Comparison of ENCODE assay signal across 25 cellular contexts in the genomic region with DNA sequence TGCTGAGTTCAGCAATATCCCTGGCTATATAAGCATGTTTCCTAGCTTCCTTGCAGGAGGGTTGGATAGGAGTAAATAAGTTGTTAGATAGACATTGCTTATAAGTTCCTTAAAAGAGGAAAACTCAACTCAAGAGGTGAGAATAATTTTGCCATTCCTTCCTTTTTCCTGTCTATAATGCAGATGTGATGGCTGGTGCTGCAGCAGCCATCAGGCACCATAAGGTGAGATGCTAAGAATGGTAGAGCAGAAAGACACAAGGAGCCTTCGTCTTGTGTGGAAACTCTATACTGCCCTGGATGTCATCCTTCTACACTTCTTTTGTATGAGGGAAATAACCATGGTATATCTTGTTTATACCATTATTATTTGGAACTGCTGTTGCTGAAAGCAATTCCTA.
"Had no signal": no experiment of that assay in that cellular context is flagged by ENCODE, and none has a peak within 500 bp of the region (broad histone marks: within the 10 kb centered on the region; RNA-seq: fewer than 3 reads in every experiment).

No MANE protein-coding gene starts in this region.

- H3K79me2 ChIP-seq: parathyroid adenoma had no signal

- H3K4me2 ChIP-seq: neural progenitor cell had no signal

- H3K27ac ChIP-seq: neural progenitor cell, ovary, parathyroid adenoma, psoas muscle, right lobe of liver, sigmoid colon, stomach, thoracic aorta, thyroid gland, tibial nerve, upper lobe of left lung, vagina had no signal

- DNase-seq: naive thymus-derived CD4-positive, alpha-beta T cell; natural killer cell; occipital lobe; ovary; psoas muscle; right cardiac atrium; right lobe of liver; sigmoid colon; small intestine; stimulated activated CD4-positive, alpha-beta T cell treated with anti-CD3 and anti-CD28 coated beads, Interleukin-15, amount 100 ng/mL, for 24 hours; stimulated activated CD4-positive, alpha-beta T cell treated with anti-CD3 and anti-CD28 coated beads, Interleukin-2, amount 100 ng/mL, for 24 hours; stimulated activated CD4-positive, alpha-beta T cell treated with anti-CD3 and anti-CD28 coated beads, Interleukin-2, amount 100 ng/mL, for 48 hours; stimulated activated CD4-positive, alpha-beta T cell treated with anti-CD3 and anti-CD28 coated beads, Interleukin-4, amount 100 ng/mL, for 24 hours; stimulated activated naive B cell treated with anti-CD40 and anti-IgM and Interleukin-4, amounts not matched to agents 10 μg/mL and 1 μg/mL and 100 μg/mL, for 72 hours; stimulated activated naive CD4-positive, alpha-beta T cell treated with Interleukin-2 at 50 U/mL for 16 hours; stomach; thyroid gland; trophoblast cell; upper lobe of left lung had no signal

- FAIRE-seq: small intestine had no signal

- H3K9me3 ChIP-seq: ovary, psoas muscle, right lobe of liver, sigmoid colon, stomach, thoracic aorta, thyroid gland, tibial nerve, upper lobe of left lung, vagina had no signal

- H3K36me3 ChIP-seq: neural progenitor cell, ovary, right lobe of liver, sigmoid colon, thoracic aorta, thyroid gland, vagina had no signal

- H2AFZ ChIP-seq: neural progenitor cell, parathyroid adenoma had no signal

- H3K27me3 ChIP-seq: neural progenitor cell, ovary, right lobe of liver, sigmoid colon, thyroid gland, tibial nerve, upper lobe of left lung, vagina had no signal

- ATAC-seq: naive thymus-derived CD4-positive, alpha-beta T cell; natural killer cell; psoas muscle; right cardiac atrium; right lobe of liver; stimulated activated effector memory CD8-positive, alpha-beta T cell treated with anti-CD3 and anti-CD28 coated beads, Interleukin-12 subunit alpha, Interleukin-12 subunit beta, amount 100 ng/mL, for 72 hours; stimulated activated naive B cell treated with anti-CD40 and anti-IgM and Interleukin-4, amounts not matched to agents 10 μg/mL and 1 μg/mL and 100 μg/mL, for 72 hours had no signal

- H3K4me3 ChIP-seq: neural progenitor cell, ovary, psoas muscle, right lobe of liver, sigmoid colon, stomach, thoracic aorta, thyroid gland, tibial nerve, upper lobe of left lung, vagina had no signal

- H3K4me1 ChIP-seq: neural progenitor cell, vagina had no signal

- H3K9ac ChIP-seq: neural progenitor cell, parathyroid adenoma had no signal
